In genomic region chr12:120231316-120232011, GRCh38 we compare ENCODE assay signal across 8 cellular contexts. TPM values are rescaled to one million over a fixed set of nuclear protein-coding genes. Genes with fewer than 3 reads are reported as not detected.
DNase-seq lines count a peak whose midpoint lies in the region; ATAC-seq and TF ChIP-seq lines count a peak whose summit lies in the region.

No MANE protein-coding gene starts in this region.

- peak overlapping the region; percentile 10 for H3K4me3 ChIP-seq in skeletal muscle cell (ENCODE audit: low read depth, low read length)

- no peak for ATAC-seq in HG03097 (IDR thresholded peaks at IDR 0.05; ENCODE audit: low FRiP score, unreplicated experiment)

- intact Hi-C loops in cardiac septum (cut with DNase I) = no loop called here

- in situ Hi-C loops in SK-MEL-5 (cut with HindIII; ENCODE audit: low pct_unique_long_range_greater_than_20kb, low sequenced_read_pairs) = no loop called here

- CTCF ChIA-PET in HEK293T (lab: Yijun Ruan, JAX) = interaction anchor here (0.7 to 9.2 kb wide), 6 partner anchors 8 to 71 kb away, joined by 3 to 222 read pairs (median 6); partner anchors contain the start of genes PXN, RPLP0 and SIRT4

- POLR2A ChIA-PET in HEK293T (lab: Yijun Ruan, JAX) = interaction anchor here (0.8 to 10.9 kb wide), 7 partner anchors 12 to 60 kb away, joined by 3 to 269 read pairs (median 7); partner anchors contain the start of genes PXN, RNU4-1, RNU4-2 and RPLP0

- DNase-seq in HEK293T (ENCODE audit: extremely low spot score) = no peak
- peak; percentile 90 for DNase-seq in SK-MEL-5 (ENCODE audit: low read depth, low spot score)
- peak; percentile 78 for DNase-seq in activated naive CD4-positive, alpha-beta T cell treated with anti-CD3 and anti-CD28 coated beads, Interleukin-2, amount 50 U/mL, for 16 hours
- DNase-seq in cardiac septum (ENCODE audit: low spot score) = peak; percentile 93
- DNase-seq in skeletal muscle cell (ENCODE audit: low read depth) = peak; percentile 79
- no peak for DNase-seq in SHP77 treated with DMSO at 0.1 percent for 48 hours (lab: John Stamatoyannopoulos, UW)
- no peak for DNase-seq in retina

TF ChIP-seq in HEK293T, 16 proteins besides CTCF, POLR2A, EP300 and RAD21:
- TF ChIP-seq HDGF (IDR thresholded peaks at IDR 0.05; ENCODE audit: borderline replicate concordance) = 0 out of 2 replicates have a peak, but pooled peaks have one; percentile 39
- TF ChIP-seq LEF1 (IDR thresholded peaks at IDR 0.05; ENCODE audit: borderline replicate concordance) = no peak

RNA-seq across cellular contexts. Expression of gene RPLP0, which starts 30.6 kb away (rescaled TPM):
- 4,623 and 4,698 TPM in 2 replicates for total RNA-seq in SK-MEL-5 (2014; rRNA removed; shearing (Covaris generic))
- 4,195 and 4,230 TPM in 2 replicates for polyA plus RNA-seq in SK-MEL-5 (2015; cell fraction: cytosol; rRNA removed)
- 2,055 and 2,138 TPM in 2 replicates for polyA plus RNA-seq in SK-MEL-5 (2015; cell fraction: nucleus; rRNA removed)
- 594 TPM for total RNA-seq in cardiac septum

RNA-seq across cellular contexts. Expression of gene PXN, which starts 34.1 kb away (rescaled TPM):
- 22.0 and 26.1 TPM in 2 replicates for total RNA-seq in SK-MEL-5 (2014; rRNA removed; shearing (Covaris generic))
- 131 and 166 TPM in 2 replicates for polyA plus RNA-seq in SK-MEL-5 (2015; cell fraction: cytosol; rRNA removed)
- 73.5 and 84.3 TPM in 2 replicates for polyA plus RNA-seq in SK-MEL-5 (2015; cell fraction: nucleus; rRNA removed)
- total RNA-seq in cardiac septum = 73.8 TPM

RNA-seq across cellular contexts. Expression of gene GCN1, which starts 36.9 kb away (rescaled TPM):
- total RNA-seq in SK-MEL-5 (2014; rRNA removed; shearing (Covaris generic)) = 46.4 and 66.2 TPM in 2 replicates
- polyA plus RNA-seq in SK-MEL-5 (2015; cell fraction: cytosol; rRNA removed) = 55.2 and 66.5 TPM in 2 replicates
- polyA plus RNA-seq in SK-MEL-5 (2015; cell fraction: nucleus; rRNA removed) = 255 and 603 TPM in 2 replicates
- 39.8 TPM for total RNA-seq in cardiac septum

Comparison
In these comparisons a context has a peak if more than half of its experiments do, and no peak if none do; other contexts are left out.
1. DNase-seq: peak in SK-MEL-5 (single experiment), activated naive CD4-positive, alpha-beta T cell treated with anti-CD3 and anti-CD28 coated beads, Interleukin-2, amount 50 U/mL, for 16 hours (single experiment), cardiac septum (single experiment) and skeletal muscle cell (single experiment); none in HEK293T (single experiment), SHP77 treated with DMSO at 0.1 percent for 48 hours (single experiment) and retina (single experiment).